Comparison of ENCODE assay signal across 9 cellular contexts in the genomic region with DNA sequence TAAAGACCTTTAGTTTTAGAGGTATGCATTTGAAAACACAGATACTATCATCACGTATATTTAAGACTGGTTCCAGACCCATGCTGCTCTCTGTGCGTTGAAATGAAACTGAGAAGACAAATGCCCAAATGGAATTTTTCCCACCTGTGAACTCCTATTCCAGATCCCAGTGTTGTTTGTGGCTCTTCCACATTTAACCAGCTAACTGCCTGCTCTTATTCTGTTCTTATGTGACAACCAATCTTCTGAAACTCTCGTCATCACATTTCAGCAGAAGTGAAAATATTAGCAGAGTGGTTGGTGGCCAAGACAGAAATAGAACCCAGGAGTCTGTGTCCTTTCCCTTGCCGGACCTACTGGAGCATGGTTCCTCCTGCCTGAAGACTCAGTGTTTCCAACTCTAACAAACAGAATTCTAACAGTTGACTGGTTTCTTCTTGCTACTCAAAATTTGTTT.
A peak's percentile ranks its signal among the peaks of the same experiment; 100 is the strongest.
DNase-seq lines count a peak whose midpoint lies in the region; ATAC-seq and TF ChIP-seq lines count a peak whose summit lies in the region.
"Had no signal": no experiment of that assay in that cellular context is flagged by ENCODE, and none has a peak within 500 bp of the region (broad histone marks: within the 10 kb centered on the region; RNA-seq: fewer than 3 reads in every experiment).

No MANE protein-coding gene starts in this region.

- H3K4me3 Mint-ChIP-seq in osteocyte (ENCODE audit: unreplicated experiment): no peak overlapping the region

- no peak overlapping the region for H3K27ac Mint-ChIP-seq in osteocyte (ENCODE audit: unreplicated experiment)

- in situ Hi-C loops in KBM-7 (cut with MboI; ENCODE audit: low pct_unique_long_range_greater_than_20kb, low sequenced_read_pairs): no loop called here

- TF ChIP-seq CTCF in osteocyte (IDR thresholded peaks at IDR 0.05): no peak

- peaks cover 14% of the 10 kb centered on the region for H3K4me1 Mint-ChIP-seq in osteocyte (ENCODE audit: unreplicated experiment)

- peak; percentile 36 for DNase-seq in medulla oblongata (ENCODE audit: extremely low spot score)
- no peak for DNase-seq in osteocyte (ENCODE audit: extremely low spot score, unreplicated experiment)
- DNase-seq in KBM-7: no peak
- DNase-seq in stimulated activated CD8-positive, alpha-beta memory T cell treated with anti-CD3 and anti-CD28 coated beads, Interleukin-4, amount 100 ng/mL, for 48 hours: no peak
- no peak for DNase-seq in NCI-H128 (lab: John Stamatoyannopoulos, UW; ENCODE audit: unreplicated experiment)
- DNase-seq: NCI-H1436 had no signal

- no peaks in the 10 kb centered on the region for H3K27me3 Mint-ChIP-seq in osteocyte (ENCODE audit: unreplicated experiment)

- peak; percentile 40 for ATAC-seq in GM18498 (IDR thresholded peaks at IDR 0.05; ENCODE audit: unreplicated experiment)
- peak; percentile 48 for ATAC-seq in GM21390 (IDR thresholded peaks at IDR 0.05; ENCODE audit: unreplicated experiment)
- ATAC-seq in HG03196 (IDR thresholded peaks at IDR 0.05; ENCODE audit: unreplicated experiment): peak; percentile 43

- no peaks in the 10 kb centered on the region for H3K9me3 Mint-ChIP-seq in osteocyte (ENCODE audit: unreplicated experiment)

- no peaks in the 10 kb centered on the region for H3K36me3 Mint-ChIP-seq in osteocyte (ENCODE audit: unreplicated experiment)
